In the genomic region with DNA sequence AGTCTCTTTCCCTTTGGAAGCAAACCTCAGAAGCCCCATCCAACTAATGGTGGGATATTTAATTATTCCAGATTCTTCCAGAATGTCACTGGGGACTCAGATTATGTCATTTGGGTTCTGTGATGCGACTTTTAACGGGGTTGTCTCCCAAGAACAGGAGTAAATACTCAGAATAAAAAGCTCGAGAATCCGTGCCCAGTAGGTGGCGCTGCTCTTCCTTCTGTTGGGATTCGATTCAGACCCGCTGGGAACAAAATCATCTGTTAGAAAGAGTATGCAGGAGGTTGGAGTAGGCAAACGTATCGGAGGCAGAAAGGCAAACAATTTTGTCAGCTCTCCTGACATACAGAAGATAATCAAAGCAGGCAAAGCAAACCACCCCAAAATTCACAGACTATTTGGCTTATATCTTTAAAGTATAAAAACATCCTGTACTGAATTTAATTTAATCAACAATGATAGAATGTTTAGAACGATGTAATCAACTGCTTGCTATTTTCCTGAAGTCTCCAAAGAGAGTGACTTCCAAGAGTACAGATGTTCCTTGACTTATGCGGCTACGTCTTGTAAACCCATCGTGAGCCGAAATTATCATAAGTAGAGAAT, we compare ENCODE assay signal across 8 cellular contexts.
DNase-seq lines count a peak whose midpoint lies in the region; ATAC-seq and TF ChIP-seq lines count a peak whose summit lies in the region.

No MANE protein-coding gene starts in this region.

- CTCF ChIA-PET in WTC11 (lab: Charles Lee), result interaction anchor here (0.6 to 3.7 kb wide), 30 partner anchors 10 to 517 kb away, joined by 3 to 30 read pairs (median 4); partner anchors contain the start of genes BRIX1, DNAJC21, RAD1 and RAI14

- DNase-seq in DMS153 (lab: John Stamatoyannopoulos, UW) (peak; percentile 88), NCI-H2227 (lab: John Stamatoyannopoulos, UW; ENCODE audit: unreplicated experiment) (peak; percentile 95), WTC11 (ENCODE audit: low spot score) (peak; percentile 88), kidney glomerular epithelial cell (lab: John Stamatoyannopoulos, UW) (peak; percentile 93)
- DNase-seq in central memory CD4-positive, alpha-beta T cell, result peak; percentile 30
- DNase-seq in stimulated activated CD4-positive, alpha-beta T cell treated with anti-CD3 and anti-CD28 coated beads, Interleukin-2, amount 100 ng/mL, for 24 hours, result peak; percentile 76 to 82

- H3K4me1 Mint-ChIP-seq in WTC11, result peaks cover 66% of the 10 kb centered on the region

- no peak overlapping the region for H3K4me3 Mint-ChIP-seq in WTC11

- peaks cover 17% of the 10 kb centered on the region for H3K36me3 Mint-ChIP-seq in WTC11

- peaks cover 6% of the 10 kb centered on the region for H3K27me3 Mint-ChIP-seq in WTC11 (ENCODE audit: low read depth)

- peaks cover 23% of the 10 kb centered on the region for H3K9me3 Mint-ChIP-seq in WTC11

- TF ChIP-seq CTCF in WTC11 (IDR thresholded peaks at IDR 0.05), result peak; percentile 71

- 0 out of 2 replicates have a peak overlapping the region, but pooled peaks have one; percentile 13 for H3K27ac Mint-ChIP-seq in WTC11

- ATAC-seq in HG02642 (IDR thresholded peaks at IDR 0.05; ENCODE audit: poor library complexity, unreplicated experiment) (peak; percentile 46), WTC11 (peak; percentile 46), HG03457 (IDR thresholded peaks at IDR 0.05; ENCODE audit: unreplicated experiment) (no peak)

- POLR2A ChIA-PET in WTC11 (lab: Charles Lee), result interaction anchor here (0.7 kb wide), 2 partner anchors 429 to 443 kb away, joined by 3 to 4 read pairs; partner anchors contain the start of genes DNAJC21 and RAD1

TF ChIP-seq in WTC11, 78 proteins besides CTCF, POLR2A, EP300 and RAD21:
- TF ChIP-seq ZNF219 (CRISPR knock-in tag; IDR thresholded peaks at IDR 0.05; ENCODE audit: borderline replicate concordance), result no peak
- no peak for TF ChIP-seq ZNF532 (CRISPR knock-in tag; IDR thresholded peaks at IDR 0.05; ENCODE audit: borderline replicate concordance)
- no peak for TF ChIP-seq TP53 (CRISPR knock-in tag; IDR thresholded peaks at IDR 0.05)
- TF ChIP-seq PRDM15 (CRISPR knock-in tag; IDR thresholded peaks at IDR 0.05), result no peak
- TF ChIP-seq CREB1 (CRISPR knock-in tag; IDR thresholded peaks at IDR 0.05), result no peak
- TF ChIP-seq, protein P1, sequence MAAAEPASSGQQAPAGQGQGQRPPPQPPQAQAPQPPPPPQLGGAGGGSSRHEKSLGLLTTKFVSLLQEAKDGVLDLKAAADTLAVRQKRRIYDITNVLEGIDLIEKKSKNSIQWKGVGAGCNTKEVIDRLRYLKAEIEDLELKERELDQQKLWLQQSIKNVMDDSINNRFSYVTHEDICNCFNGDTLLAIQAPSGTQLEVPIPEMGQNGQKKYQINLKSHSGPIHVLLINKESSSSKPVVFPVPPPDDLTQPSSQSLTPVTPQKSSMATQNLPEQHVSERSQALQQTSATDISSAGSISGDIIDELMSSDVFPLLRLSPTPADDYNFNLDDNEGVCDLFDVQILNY (CRISPR knock-in tag; IDR thresholded peaks at IDR 0.05), result no peak
- TF ChIP-seq NR3C1 (CRISPR knock-in tag; conservative IDR thresholded peaks at IDR 0.05; ENCODE audit: low read depth), result no peak
- TF ChIP-seq E2F1 (CRISPR knock-in tag; IDR thresholded peaks at IDR 0.05), result no peak
- TF ChIP-seq ZNF416 (CRISPR knock-in tag; IDR thresholded peaks at IDR 0.05), result no peak
TF ChIP-seq in WTC11: peak in this region for 0.

Comparison
In these comparisons a context has a peak if more than half of its experiments do, and no peak if none do; other contexts are left out.
1. DNase-seq: peak in every context shown above with its lines; median percentile 95 in NCI-H2227; 93 in kidney glomerular epithelial cell; 88 in DMS153; 88 in WTC11; 79 in stimulated activated CD4-positive, alpha-beta T cell treated with anti-CD3 and anti-CD28 coated beads, Interleukin-2, amount 100 ng/mL, for 24 hours; 30 in central memory CD4-positive, alpha-beta T cell.